Comparison of ENCODE assay signal across 12 cellular contexts in genomic region chr1:165152727-165153126, GRCh38.
DNase-seq lines count a peak whose midpoint lies in the region; ATAC-seq and TF ChIP-seq lines count a peak whose summit lies in the region.
"Had no signal": no experiment of that assay in that cellular context is flagged by ENCODE, and none has a peak within 500 bp of the region (broad histone marks: within the 10 kb centered on the region; RNA-seq: fewer than 3 reads in every experiment).

No MANE protein-coding gene starts in this region.

- H3K4me1 ChIP-seq in A673 (ENCODE audit: insufficient read depth, low read length, poor library complexity, severe bottlenecking) (no peaks in the 10 kb centered on the region), NT2/D1 (ENCODE audit: insufficient read depth, insufficient read length) (no peaks in the 10 kb centered on the region), esophagus muscularis mucosa (no peaks in the 10 kb centered on the region)

- no TSS peak for BruUV-seq in A673 (replicated peaks; lab: Mats Ljungman, UMichigan)

- H3K36me3 ChIP-seq in A673 (ENCODE audit: insufficient read depth, low read length, poor library complexity, severe bottlenecking) (no peaks in the 10 kb centered on the region), NT2/D1 (ENCODE audit: insufficient read depth, insufficient read length, low read length) (no peaks in the 10 kb centered on the region), esophagus muscularis mucosa (no peaks in the 10 kb centered on the region)

- H3K9me3 ChIP-seq in A673 (ENCODE audit: low read depth, low read length, poor library complexity, severe bottlenecking) (no peaks in the 10 kb centered on the region), NT2/D1 (ENCODE audit: insufficient read depth, low read length) (peaks cover 7% of the 10 kb centered on the region; the same call in 1 of the 2 replicates), esophagus muscularis mucosa (no peaks in the 10 kb centered on the region)

- CTCF ChIA-PET in A673 (lab: Charles Lee) = interaction anchor here (0.5 kb wide), 1 partner anchor 33 kb away, joined by 5 read pairs; no protein-coding TSS in a partner anchor

- no peak overlapping the region for H3K27ac ChIP-seq in A673 (ENCODE audit: low read depth, low read length, poor library complexity, severe bottlenecking)
- no peak overlapping the region for H3K27ac ChIP-seq in esophagus muscularis mucosa (replicated peaks in 1 of 4)

- TF ChIP-seq POLR2A in esophagus muscularis mucosa (IDR thresholded peaks at IDR 0.05; ENCODE audit: low read depth) = no peak

- no peak overlapping the region for H3K9ac ChIP-seq in NT2/D1 (ENCODE audit: insufficient read length, low read depth)

- WGBS in esophagus muscularis mucosa = 14% methylated on average over 3 of the region's 3 CpGs

- TF ChIP-seq CTCF in A673 (conservative IDR thresholded peaks at IDR 0.05; ENCODE audit: low read depth, low read length) = 0 out of 2 replicates have a peak, but pooled peaks have one; percentile 23
- no peak for TF ChIP-seq CTCF in esophagus muscularis mucosa (IDR thresholded peaks at IDR 0.05)
- no peak for TF ChIP-seq CTCF in omental fat pad (IDR thresholded peaks at IDR 0.05)

- H3K4me3 ChIP-seq in A673 (ENCODE audit: low read depth, low read length, poor library complexity, severe bottlenecking) (no peak overlapping the region), NT2/D1 (ENCODE audit: insufficient read length, low read depth) (no peak overlapping the region), esophagus muscularis mucosa (no peak overlapping the region)
- H3K4me3 ChIP-seq: lung had no signal

- ATAC-seq in HG03108 (IDR thresholded peaks at IDR 0.05; ENCODE audit: unreplicated experiment) (no peak), omental fat pad (ENCODE audit: low FRiP score) (no peak)

- intact Hi-C loops in A673 (cut with micrococcal nuclease; ENCODE audit: unreplicated experiment) (no loop called here), esophagus muscularis mucosa (cut with DNase I) (no loop called here)

- POLR2A ChIA-PET in A673 (lab: Charles Lee; ENCODE audit: low non-redundant PET) = no interaction called here

- DNase-seq in A673 (ENCODE audit: low spot score) = no peak
- peak; percentile 2 for DNase-seq in EL
- peak; percentile 30 for DNase-seq in NT2/D1 (ENCODE audit: low read depth, low spot score)
- peak; percentile 57 for DNase-seq in iPS-NIHi7 (ENCODE audit: extremely low spot score)
- DNase-seq in esophagus muscularis mucosa (ENCODE audit: extremely low spot score) = no peak
- no peak for DNase-seq in middle frontal gyrus (ENCODE audit: extremely low spot score, low spot score)
- no peak for DNase-seq in omental fat pad (ENCODE audit: low spot score)
- DNase-seq: activated CD4-positive, CD25-positive, alpha-beta regulatory T cell treated with anti-CD3 and anti-CD28 coated beads, Interleukin-2, amount 50 U/mL, for 72 hours; CD8-positive, alpha-beta memory T cell; stimulated activated CD4-positive, alpha-beta T cell treated with anti-CD3 and anti-CD28 coated beads, Interleukin-12 subunit alpha, Interleukin-12 subunit beta, amount 100 ng/mL, for 4 hours had no signal

- H3K27me3 ChIP-seq in A673 (replicated peaks; ENCODE audit: insufficient read depth, low read depth, low read length, poor library complexity) (peaks cover 15% of the 10 kb centered on the region), NT2/D1 (ENCODE audit: insufficient read depth, insufficient read length) (no peaks in the 10 kb centered on the region), esophagus muscularis mucosa (peaks cover 0 to 5% (median 0%) of the 10 kb centered on the region in 4 donors)

- no peak for TF ChIP-seq EP300 in esophagus muscularis mucosa (IDR thresholded peaks at IDR 0.05)

Comparison
In these comparisons a context has a peak if more than half of its experiments do, and no peak if none do; other contexts are left out.
1. DNase-seq: peak in EL (single experiment), NT2/D1 (single experiment) and iPS-NIHi7 (single experiment); none in A673 (single experiment), esophagus muscularis mucosa (single experiment), middle frontal gyrus (single experiment) and omental fat pad (single experiment).